Comparison of ENCODE assay signal across 29 cellular contexts in genomic region chr6:30987304-30987703, GRCh38. TPM values are rescaled to one million over a fixed set of nuclear protein-coding genes. Genes with fewer than 3 reads are reported as not detected.
DNase-seq lines count a peak whose midpoint lies in the region; ATAC-seq and TF ChIP-seq lines count a peak whose summit lies in the region.
"Had no signal": no experiment of that assay in that cellular context is flagged by ENCODE, and none has a peak within 500 bp of the region (broad histone marks: within the 10 kb centered on the region; RNA-seq: fewer than 3 reads in every experiment).

No MANE protein-coding gene starts in this region.

- CTCF ChIA-PET in activated naive CD4-positive, alpha-beta T cell treated with anti-CD3 and anti-CD28 coated beads, Interleukin-2, amount 10 ng/mL, durations not matched to agents 7 days and 5 days (lab: Charles Lee) = no interaction called here

- TF ChIP-seq POLR2A in esophagus squamous epithelium (IDR thresholded peaks at IDR 0.05) = no peak

- peaks cover 19% of the 10 kb centered on the region for H3K27me3 Mint-ChIP-seq in activated naive CD4-positive, alpha-beta T cell treated with anti-CD3 and anti-CD28 coated beads, Interleukin-2, amount 10 ng/mL, durations not matched to agents 7 days and 5 days
- H3K27me3 Mint-ChIP-seq in endothelial cell (ENCODE audit: unreplicated experiment) = no peaks in the 10 kb centered on the region

- DNase-seq in activated naive CD4-positive, alpha-beta T cell treated with anti-CD3 and anti-CD28 coated beads, Interleukin-2, amount 10 ng/mL, durations not matched to agents 7 days and 5 days = no peak
- no peak for DNase-seq in activated naive CD4-positive, alpha-beta T cell treated with anti-CD3 and anti-CD28 coated beads, Interleukin-2, amount 50 U/mL, for 72 hours (ENCODE audit: low spot score in 2 of 2)
- DNase-seq in endothelial cell (ENCODE audit: low spot score) (no peak), esophagus squamous epithelium (lab: John Stamatoyannopoulos, UW) (no peak), mesenteric fat pad (ENCODE audit: low spot score) (peak; percentile 78), OCI-M1 (lab: John Stamatoyannopoulos, UW) (no peak)
- DNase-seq: 8988T; ACHN; BE2C; C1 segment of cervical spinal cord; CD4-positive, alpha-beta memory T cell; CD4-positive, CD25-positive, alpha-beta regulatory T cell; CD8-positive, alpha-beta memory T cell; COR-L47; DMS 273 treated with DMSO at 0.1 percent for 48 hours; DMS153; DMS53; DMS79; DND-41; EL; GDM1 had no signal

- WGBS in esophagus squamous epithelium, 2 donors = 88 to 96% methylated on average over 3 to 4 of the region's 6 CpGs

- no peak for ATAC-seq in activated naive CD4-positive, alpha-beta T cell treated with anti-CD3 and anti-CD28 coated beads, Interleukin-2, amount 50 U/mL, for 72 hours
- no peak for ATAC-seq in GM21381 (IDR thresholded peaks at IDR 0.05; ENCODE audit: unreplicated experiment)
- no peak for ATAC-seq in HG03342 (IDR thresholded peaks at IDR 0.05; ENCODE audit: unreplicated experiment)
- ATAC-seq: GM12878 had no signal

- TF ChIP-seq CTCF in endothelial cell (IDR thresholded peaks at IDR 0.05; ENCODE audit: unreplicated experiment) (no peak), esophagus squamous epithelium (IDR thresholded peaks at IDR 0.05) (no peak)

- peaks cover 0 to 18% (median 0%) of the 10 kb centered on the region in 3 donors for H3K36me3 ChIP-seq in esophagus squamous epithelium
- H3K36me3 ChIP-seq: BE2C, BLaER1 had no signal

- no peaks in the 10 kb centered on the region for H3K9me3 ChIP-seq in esophagus squamous epithelium
- H3K9me3 ChIP-seq: BE2C, BLaER1 had no signal

- H3K27ac ChIP-seq in esophagus squamous epithelium = peak overlapping the region in 3 of 4 donors; percentile 27 to 78 (median 68)
- H3K27ac ChIP-seq: BLaER1 had no signal

- peak overlapping the region in 1 of 4 donors; percentile 45 for H3K4me3 ChIP-seq in esophagus squamous epithelium
- H3K4me3 ChIP-seq: BLaER1, GM12878 had no signal

- H3K27ac Mint-ChIP-seq in activated naive CD4-positive, alpha-beta T cell treated with anti-CD3 and anti-CD28 coated beads, Interleukin-2, amount 10 ng/mL, durations not matched to agents 7 days and 5 days = peak overlapping the region; percentile 49
- H3K27ac Mint-ChIP-seq in activated naive CD4-positive, alpha-beta T cell treated with anti-CD3 and anti-CD28 coated beads, Interleukin-2, amount 50 U/mL, for 72 hours = no peak overlapping the region
- peak overlapping the region; percentile 57 for H3K27ac Mint-ChIP-seq in endothelial cell (ENCODE audit: unreplicated experiment)
- H3K27ac Mint-ChIP-seq: CD14-positive monocyte; CD4-positive, alpha-beta memory T cell; CD4-positive, CD25-positive, alpha-beta regulatory T cell; CD8-positive, alpha-beta memory T cell had no signal

- H3K27me3 ChIP-seq in esophagus squamous epithelium = peaks cover 0 to 4% (median 0%) of the 10 kb centered on the region in 4 donors
- H3K27me3 ChIP-seq: BLaER1 had no signal

- peaks cover 14% of the 10 kb centered on the region for H3K4me1 Mint-ChIP-seq in activated naive CD4-positive, alpha-beta T cell treated with anti-CD3 and anti-CD28 coated beads, Interleukin-2, amount 10 ng/mL, durations not matched to agents 7 days and 5 days
- H3K4me1 Mint-ChIP-seq in endothelial cell (ENCODE audit: unreplicated experiment) = peaks cover 17% of the 10 kb centered on the region

- H3K4me3 Mint-ChIP-seq in activated naive CD4-positive, alpha-beta T cell treated with anti-CD3 and anti-CD28 coated beads, Interleukin-2, amount 10 ng/mL, durations not matched to agents 7 days and 5 days = no peak overlapping the region
- H3K4me3 Mint-ChIP-seq in endothelial cell (ENCODE audit: unreplicated experiment) = no peak overlapping the region
- H3K4me3 Mint-ChIP-seq: CD14-positive monocyte; CD4-positive, alpha-beta memory T cell; CD4-positive, CD25-positive, alpha-beta regulatory T cell; CD8-positive, alpha-beta memory T cell had no signal

- H3K4me1 ChIP-seq in esophagus squamous epithelium = peaks cover 0 to 13% (median 0%) of the 10 kb centered on the region in 3 donors
- H3K4me1 ChIP-seq: BE2C had no signal

- H3K9me3 Mint-ChIP-seq in activated naive CD4-positive, alpha-beta T cell treated with anti-CD3 and anti-CD28 coated beads, Interleukin-2, amount 10 ng/mL, durations not matched to agents 7 days and 5 days = no peaks in the 10 kb centered on the region
- H3K9me3 Mint-ChIP-seq in activated naive CD4-positive, alpha-beta T cell treated with anti-CD3 and anti-CD28 coated beads, Interleukin-2, amount 50 U/mL, for 72 hours = no peaks in the 10 kb centered on the region
- no peaks in the 10 kb centered on the region for H3K9me3 Mint-ChIP-seq in endothelial cell (ENCODE audit: unreplicated experiment)
- H3K9me3 Mint-ChIP-seq: CD4-positive, alpha-beta memory T cell; CD8-positive, alpha-beta memory T cell had no signal

- intact Hi-C loops in esophagus squamous epithelium (cut with DNase I) = no loop called here

- H3K36me3 Mint-ChIP-seq in activated naive CD4-positive, alpha-beta T cell treated with anti-CD3 and anti-CD28 coated beads, Interleukin-2, amount 10 ng/mL, durations not matched to agents 7 days and 5 days = no peaks in the 10 kb centered on the region
- no peaks in the 10 kb centered on the region for H3K36me3 Mint-ChIP-seq in activated naive CD4-positive, alpha-beta T cell treated with anti-CD3 and anti-CD28 coated beads, Interleukin-2, amount 50 U/mL, for 72 hours
- H3K36me3 Mint-ChIP-seq in endothelial cell (ENCODE audit: low read depth, unreplicated experiment) = peaks cover 3% of the 10 kb centered on the region
- H3K36me3 Mint-ChIP-seq: CD14-positive monocyte; CD4-positive, alpha-beta memory T cell; CD4-positive, CD25-positive, alpha-beta regulatory T cell; CD8-positive, alpha-beta memory T cell had no signal

RNA-seq across cellular contexts. Expression of gene MUC21, which starts 3.8 kb away (rescaled TPM):
- total RNA-seq in activated naive CD4-positive, alpha-beta T cell treated with anti-CD3 and anti-CD28 coated beads, Interleukin-2, amount 50 U/mL, for 72 hours = not detected
- total RNA-seq in endothelial cell (ENCODE audit: unreplicated experiment) (0.10 TPM), esophagus squamous epithelium (100 to 1,000 TPM; 219 to 945 (median 271) TPM), mesenteric fat pad (not detected)
- total RNA-seq: A673; CD4-positive, alpha-beta memory T cell; CD4-positive, CD25-positive, alpha-beta regulatory T cell; CD8-positive, alpha-beta memory T cell; Daoy; G401; GM12878 had no signal

RNA-seq across cellular contexts. Expression of gene MUC22, which starts 23.0 kb away (rescaled TPM):
- not detected for total RNA-seq in activated naive CD4-positive, alpha-beta T cell treated with anti-CD3 and anti-CD28 coated beads, Interleukin-2, amount 50 U/mL, for 72 hours
- total RNA-seq in endothelial cell (ENCODE audit: unreplicated experiment) (not detected), esophagus squamous epithelium (10 to 100 TPM in 1 of 4 donors, 1 to 10 TPM in 3; 4.1 to 10.1 (median 7.6) TPM), mesenteric fat pad (not detected)
- total RNA-seq: A673; CD4-positive, alpha-beta memory T cell; CD4-positive, CD25-positive, alpha-beta regulatory T cell; CD8-positive, alpha-beta memory T cell; Daoy; G401 had no signal

RNA-seq across cellular contexts. Expression of gene MUCL3, which starts 46.5 kb away (rescaled TPM):
- not detected for total RNA-seq in activated naive CD4-positive, alpha-beta T cell treated with anti-CD3 and anti-CD28 coated beads, Interleukin-2, amount 50 U/mL, for 72 hours
- not detected for total RNA-seq in endothelial cell (ENCODE audit: unreplicated experiment)
- 1 to 10 TPM in 2 of 4 donors, under 1 TPM in 2; 0.21 to 8.3 (median 2.4) TPM for total RNA-seq in esophagus squamous epithelium
- not detected for total RNA-seq in mesenteric fat pad
- total RNA-seq: A673; CD4-positive, alpha-beta memory T cell; CD4-positive, CD25-positive, alpha-beta regulatory T cell; CD8-positive, alpha-beta memory T cell; Daoy; G401 had no signal

RNA-seq across cellular contexts. Expression of gene SFTA2, which starts 55.3 kb away (rescaled TPM):
- not detected for total RNA-seq in activated naive CD4-positive, alpha-beta T cell treated with anti-CD3 and anti-CD28 coated beads, Interleukin-2, amount 50 U/mL, for 72 hours
- 2.8 TPM for total RNA-seq in endothelial cell (ENCODE audit: unreplicated experiment)
- 10 to 100 TPM in 1 of 4 donors, 1 to 10 TPM in 3; 2.0 to 31.7 (median 6.4) TPM for total RNA-seq in esophagus squamous epithelium
- total RNA-seq in mesenteric fat pad = not detected
- total RNA-seq: A673; CD4-positive, CD25-positive, alpha-beta regulatory T cell; CD8-positive, alpha-beta memory T cell; Daoy; G401 had no signal

Comparison
In these comparisons a context has a peak if more than half of its experiments do, and no peak if none do; other contexts are left out.
1. H3K27ac Mint-ChIP-seq: peak in activated naive CD4-positive, alpha-beta T cell treated with anti-CD3 and anti-CD28 coated beads, Interleukin-2, amount 10 ng/mL, durations not matched to agents 7 days and 5 days (single experiment) and endothelial cell (single experiment); none in activated naive CD4-positive, alpha-beta T cell treated with anti-CD3 and anti-CD28 coated beads, Interleukin-2, amount 50 U/mL, for 72 hours (0 of 2).
2. RNA of gene MUC21, which starts 3.8 kb away (total RNA-seq): 219 to 945 TPM in esophagus squamous epithelium; 0.10 TPM in endothelial cell (single experiment), not detected in activated naive CD4-positive, alpha-beta T cell treated with anti-CD3 and anti-CD28 coated beads, Interleukin-2, amount 50 U/mL, for 72 hours and not detected in mesenteric fat pad (single experiment); every median in the first group is over 100 times any median in the second.